12 cellular contexts compared by ENCODE assay signal in the genomic region with DNA sequence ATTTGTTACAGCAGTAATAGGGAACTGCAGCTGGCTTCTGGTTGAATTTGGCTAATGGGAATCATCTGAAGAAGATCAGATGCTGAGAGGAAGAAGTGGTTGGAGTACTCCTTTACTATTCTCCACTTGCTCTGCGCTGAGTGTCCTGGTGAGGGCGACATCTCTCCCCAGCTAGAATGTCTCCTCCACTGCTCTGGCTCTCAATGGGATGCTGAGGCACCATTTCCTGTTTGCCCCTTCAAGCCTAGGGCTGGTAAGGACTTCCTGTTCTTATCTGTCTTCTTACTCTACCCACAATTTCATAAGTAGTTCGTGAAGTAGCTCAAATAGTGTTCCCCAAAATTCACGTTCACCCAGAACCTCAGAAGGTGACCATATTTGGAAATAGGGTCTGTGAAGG. TPM values are rescaled to one million over a fixed set of nuclear protein-coding genes. Genes with fewer than 3 reads are reported as not detected.
DNase-seq lines count a peak whose midpoint lies in the region; ATAC-seq and TF ChIP-seq lines count a peak whose summit lies in the region.
"Had no signal": no experiment of that assay in that cellular context is flagged by ENCODE, and none has a peak within 500 bp of the region (broad histone marks: within the 10 kb centered on the region; RNA-seq: fewer than 3 reads in every experiment).

No MANE protein-coding gene starts in this region.

- H3K36me3 ChIP-seq in Loucy (ENCODE audit: insufficient read depth, low read length) (no peaks in the 10 kb centered on the region), gastroesophageal sphincter (no peaks in the 10 kb centered on the region)

- peak; percentile 15 to 26 for DNase-seq in activated T-cell treated with anti-CD3 and anti-CD28 coated beads, Interleukin-2, amount 50 U/mL, for 72 hours
- DNase-seq in activated T-cell treated with anti-CD3 and anti-CD28 coated beads for 4 hours (no peak), cerebellum (ENCODE audit: low spot score) (no peak), COR-L47 (lab: John Stamatoyannopoulos, UW) (no peak)
- DNase-seq in activated naive CD8-positive, alpha-beta T cell treated with anti-CD3 and anti-CD28 coated beads for 36 hours: peak; percentile 19
- DNase-seq in stimulated activated effector memory CD8-positive, alpha-beta T cell treated with anti-CD3 and anti-CD28 coated beads, Interleukin-12 subunit alpha, Interleukin-12 subunit beta, amount 100 ng/mL, for 72 hours (ENCODE audit: low spot score in 2 of 2): no peak
- DNase-seq: cortex of kidney, naive B cell, NCI-H2029 treated with DMSO at 0.1 percent for 48 hours had no signal

- H3K27ac Mint-ChIP-seq in activated T-cell treated with anti-CD3 and anti-CD28 coated beads, Interleukin-2, amount 50 U/mL, for 72 hours: no peak overlapping the region
- no peak overlapping the region for H3K27ac Mint-ChIP-seq in activated naive CD8-positive, alpha-beta T cell treated with anti-CD3 and anti-CD28 coated beads for 36 hours
- no peak overlapping the region for H3K27ac Mint-ChIP-seq in stimulated activated effector memory CD8-positive, alpha-beta T cell treated with anti-CD3 and anti-CD28 coated beads, Interleukin-12 subunit alpha, Interleukin-12 subunit beta, amount 100 ng/mL, for 72 hours

- TF ChIP-seq POLR2A in gastroesophageal sphincter (IDR thresholded peaks at IDR 0.05): no peak

- peaks cover 21% of the 10 kb centered on the region for H3K27me3 Mint-ChIP-seq in activated T-cell treated with anti-CD3 and anti-CD28 coated beads, Interleukin-2, amount 50 U/mL, for 72 hours (ENCODE audit: low read depth)
- H3K27me3 Mint-ChIP-seq in activated naive CD8-positive, alpha-beta T cell treated with anti-CD3 and anti-CD28 coated beads for 36 hours: peaks cover 15% of the 10 kb centered on the region

- H3K9ac ChIP-seq in Loucy (ENCODE audit: low read depth, low read length, poor library complexity, severe bottlenecking): no peak overlapping the region

- no peak overlapping the region for H3K4me3 ChIP-seq in Loucy (ENCODE audit: low read length, poor library complexity, severe bottlenecking)
- no peak overlapping the region for H3K4me3 ChIP-seq in gastroesophageal sphincter
- H3K4me3 ChIP-seq: SK-N-MC had no signal

- H3K36me3 Mint-ChIP-seq in activated T-cell treated with anti-CD3 and anti-CD28 coated beads, Interleukin-2, amount 50 U/mL, for 72 hours (ENCODE audit: insufficient read depth in 2 of 2): no peaks in the 10 kb centered on the region
- H3K36me3 Mint-ChIP-seq in activated naive CD8-positive, alpha-beta T cell treated with anti-CD3 and anti-CD28 coated beads for 36 hours: no peaks in the 10 kb centered on the region
- H3K36me3 Mint-ChIP-seq in stimulated activated effector memory CD8-positive, alpha-beta T cell treated with anti-CD3 and anti-CD28 coated beads, Interleukin-12 subunit alpha, Interleukin-12 subunit beta, amount 100 ng/mL, for 72 hours: no peaks in the 10 kb centered on the region
- H3K36me3 Mint-ChIP-seq: naive B cell had no signal

- peaks cover 15% of the 10 kb centered on the region for H3K4me1 Mint-ChIP-seq in activated T-cell treated with anti-CD3 and anti-CD28 coated beads, Interleukin-2, amount 50 U/mL, for 72 hours (ENCODE audit: low read depth)
- H3K4me1 Mint-ChIP-seq in activated naive CD8-positive, alpha-beta T cell treated with anti-CD3 and anti-CD28 coated beads for 36 hours: peaks cover 13% of the 10 kb centered on the region
- peaks cover 6% of the 10 kb centered on the region for H3K4me1 Mint-ChIP-seq in stimulated activated effector memory CD8-positive, alpha-beta T cell treated with anti-CD3 and anti-CD28 coated beads, Interleukin-12 subunit alpha, Interleukin-12 subunit beta, amount 100 ng/mL, for 72 hours

- H3K4me2 ChIP-seq in Loucy (ENCODE audit: low read depth, low read length, poor library complexity, severe bottlenecking): peak overlapping the region; percentile 35

- no peak overlapping the region for H3K4me3 Mint-ChIP-seq in activated T-cell treated with anti-CD3 and anti-CD28 coated beads, Interleukin-2, amount 50 U/mL, for 72 hours
- no peak overlapping the region for H3K4me3 Mint-ChIP-seq in activated naive CD8-positive, alpha-beta T cell treated with anti-CD3 and anti-CD28 coated beads for 36 hours
- H3K4me3 Mint-ChIP-seq in stimulated activated effector memory CD8-positive, alpha-beta T cell treated with anti-CD3 and anti-CD28 coated beads, Interleukin-12 subunit alpha, Interleukin-12 subunit beta, amount 100 ng/mL, for 72 hours: no peak overlapping the region

- WGBS in gastroesophageal sphincter (ENCODE audit: low coverage in 1 of 2), 2 donors: 74 to 96% methylated on average over 3 to 4 of the region's 4 CpGs

- no peak overlapping the region for H2AFZ ChIP-seq in Loucy (ENCODE audit: low read length)

- no peak for TF ChIP-seq EP300 in gastroesophageal sphincter (IDR thresholded peaks at IDR 0.05)

- H3K4me1 ChIP-seq in Loucy (ENCODE audit: insufficient read depth, low read length, poor library complexity, severe bottlenecking) (peaks cover 27% of the 10 kb centered on the region), gastroesophageal sphincter (no peaks in the 10 kb centered on the region)

- no peaks in the 10 kb centered on the region for H4K20me1 ChIP-seq in Loucy (ENCODE audit: insufficient read depth, low read length, poor library complexity, severe bottlenecking)

- no peaks in the 10 kb centered on the region for H3K9me3 Mint-ChIP-seq in activated T-cell treated with anti-CD3 and anti-CD28 coated beads, Interleukin-2, amount 50 U/mL, for 72 hours
- no peaks in the 10 kb centered on the region for H3K9me3 Mint-ChIP-seq in activated naive CD8-positive, alpha-beta T cell treated with anti-CD3 and anti-CD28 coated beads for 36 hours
- H3K9me3 Mint-ChIP-seq in stimulated activated effector memory CD8-positive, alpha-beta T cell treated with anti-CD3 and anti-CD28 coated beads, Interleukin-12 subunit alpha, Interleukin-12 subunit beta, amount 100 ng/mL, for 72 hours: no peaks in the 10 kb centered on the region

- no peaks in the 10 kb centered on the region for H3F3A ChIP-seq in Loucy (ENCODE audit: low read depth)

- no peak overlapping the region for H3K27ac ChIP-seq in gastroesophageal sphincter
- H3K27ac ChIP-seq: SK-N-MC had no signal

- no peaks in the 10 kb centered on the region for H3K9me2 ChIP-seq in Loucy (replicated peaks; ENCODE audit: low read depth, low read length)

- no peaks in the 10 kb centered on the region for H3K27me3 ChIP-seq in Loucy (ENCODE audit: insufficient read depth, low read length, poor library complexity, severe bottlenecking)
- no peaks in the 10 kb centered on the region for H3K27me3 ChIP-seq in gastroesophageal sphincter

- TF ChIP-seq CTCF in Loucy (conservative IDR thresholded peaks at IDR 0.05; ENCODE audit: low read length) (peak; percentile 70), gastroesophageal sphincter (IDR thresholded peaks at IDR 0.05) (no peak)

- no peaks in the 10 kb centered on the region for H3K79me2 ChIP-seq in Loucy (ENCODE audit: insufficient read depth, low read length)

- H3K9me3 ChIP-seq in Loucy (ENCODE audit: insufficient read depth, low read depth, low read length) (no peaks in the 10 kb centered on the region), gastroesophageal sphincter (no peaks in the 10 kb centered on the region)

- peak; percentile 58 to 77 for ATAC-seq in activated T-cell treated with anti-CD3 and anti-CD28 coated beads, Interleukin-2, amount 50 U/mL, for 72 hours (replicated peaks in 1 of 2)
- ATAC-seq in stimulated activated effector memory CD8-positive, alpha-beta T cell treated with anti-CD3 and anti-CD28 coated beads, Interleukin-12 subunit alpha, Interleukin-12 subunit beta, amount 100 ng/mL, for 72 hours: peak; percentile 80
- no peak for ATAC-seq in gastroesophageal sphincter

RNA-seq across cellular contexts. Expression of gene TES, which starts 43.2 kb away (rescaled TPM):
- 100 to 1,000 TPM; 121 to 125 TPM for total RNA-seq in activated T-cell treated with anti-CD3 and anti-CD28 coated beads, Interleukin-2, amount 50 U/mL, for 72 hours
- 10 to 100 TPM; 75.0 to 78.4 TPM for total RNA-seq in activated naive CD8-positive, alpha-beta T cell treated with anti-CD3 and anti-CD28 coated beads for 36 hours
- total RNA-seq in cerebellum (31.7 TPM), gastroesophageal sphincter (100 to 1,000 TPM; 245 to 501 (median 290) TPM)

Comparison
In these comparisons a context has a peak if more than half of its experiments do, and no peak if none do; other contexts are left out.
1. DNase-seq: peak in activated T-cell treated with anti-CD3 and anti-CD28 coated beads, Interleukin-2, amount 50 U/mL, for 72 hours (2 of 2) and activated naive CD8-positive, alpha-beta T cell treated with anti-CD3 and anti-CD28 coated beads for 36 hours (single experiment); none in activated T-cell treated with anti-CD3 and anti-CD28 coated beads for 4 hours (single experiment), stimulated activated effector memory CD8-positive, alpha-beta T cell treated with anti-CD3 and anti-CD28 coated beads, Interleukin-12 subunit alpha, Interleukin-12 subunit beta, amount 100 ng/mL, for 72 hours (0 of 2), cerebellum (single experiment) and COR-L47 (single experiment).